In the genomic region with DNA sequence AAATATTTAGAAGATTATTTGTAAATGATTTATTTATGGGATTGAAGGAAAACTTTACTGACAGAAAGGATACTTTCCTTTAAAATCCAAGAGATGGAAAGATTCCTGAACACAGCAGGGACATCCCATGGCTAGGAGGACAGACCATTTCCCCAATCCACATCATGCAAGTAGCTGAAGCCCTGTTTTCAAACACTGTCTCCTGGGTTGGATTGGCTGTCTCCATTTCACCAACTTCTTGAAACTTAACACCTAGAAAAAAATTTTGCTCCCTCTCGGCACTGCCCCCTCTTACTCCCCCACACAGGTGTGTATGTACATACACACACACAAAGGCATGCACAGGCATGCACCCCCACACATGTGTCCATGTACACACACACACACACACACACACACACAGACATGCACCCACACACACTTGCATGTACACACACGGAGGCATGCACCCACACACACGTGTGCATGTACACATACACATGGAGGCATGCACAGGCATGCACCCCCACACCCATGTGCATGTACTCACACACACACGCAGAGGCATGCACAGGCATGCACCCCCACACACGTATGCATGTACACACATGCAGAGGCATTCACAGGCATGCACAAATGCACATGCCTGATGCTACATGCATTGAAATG, we compare ENCODE assay signal across 2 cellular contexts.
TF ChIP-seq lines count a peak whose summit lies in the region.

No MANE protein-coding gene starts in this region.

TF ChIP-seq in HepG2, 621 proteins besides CTCF, POLR2A, EP300 and RAD21:
- TF ChIP-seq, protein P1, sequence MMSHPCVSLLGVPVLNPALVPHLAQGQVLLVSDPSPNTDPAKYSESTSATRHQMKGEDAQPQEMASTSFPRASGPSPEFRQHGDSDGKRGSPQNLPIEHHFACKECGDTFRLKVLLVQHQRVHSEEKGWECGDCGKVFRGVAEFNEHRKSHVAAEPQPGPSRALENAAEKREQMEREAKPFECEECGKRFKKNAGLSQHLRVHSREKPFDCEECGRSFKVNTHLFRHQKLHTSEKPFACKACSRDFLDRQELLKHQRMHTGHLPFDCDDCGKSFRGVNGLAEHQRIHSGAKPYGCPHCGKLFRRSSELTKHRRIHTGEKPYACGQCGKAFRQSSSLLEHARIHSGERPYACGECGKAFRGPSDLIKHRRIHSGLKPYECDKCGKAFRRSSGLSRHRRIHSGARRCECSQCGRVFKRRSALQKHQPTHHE (CRISPR knock-in tag; IDR thresholded peaks at IDR 0.05; ENCODE audit: borderline replicate concordance) = no peak
- TF ChIP-seq ZNF354B (CRISPR knock-in tag; IDR thresholded peaks at IDR 0.05) = no peak
- no peak for TF ChIP-seq ZNF101 (CRISPR knock-in tag; IDR thresholded peaks at IDR 0.05; ENCODE audit: borderline replicate concordance, low read depth)
- no peak for TF ChIP-seq HMG20A (CRISPR knock-in tag; IDR thresholded peaks at IDR 0.05; ENCODE audit: borderline replicate concordance)
- TF ChIP-seq, protein P2, sequence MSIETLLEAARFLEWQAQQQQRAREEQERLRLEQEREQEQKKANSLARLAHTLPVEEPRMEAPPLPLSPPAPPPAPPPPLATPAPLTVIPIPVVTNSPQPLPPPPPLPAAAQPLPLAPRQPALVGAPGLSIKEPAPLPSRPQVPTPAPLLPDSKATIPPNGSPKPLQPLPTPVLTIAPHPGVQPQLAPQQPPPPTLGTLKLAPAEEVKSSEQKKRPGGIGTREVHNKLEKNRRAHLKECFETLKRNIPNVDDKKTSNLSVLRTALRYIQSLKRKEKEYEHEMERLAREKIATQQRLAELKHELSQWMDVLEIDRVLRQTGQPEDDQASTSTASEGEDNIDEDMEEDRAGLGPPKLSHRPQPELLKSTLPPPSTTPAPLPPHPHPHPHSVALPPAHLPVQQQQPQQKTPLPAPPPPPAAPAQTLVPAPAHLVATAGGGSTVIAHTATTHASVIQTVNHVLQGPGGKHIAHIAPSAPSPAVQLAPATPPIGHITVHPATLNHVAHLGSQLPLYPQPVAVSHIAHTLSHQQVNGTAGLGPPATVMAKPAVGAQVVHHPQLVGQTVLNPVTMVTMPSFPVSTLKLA (IDR thresholded peaks at IDR 0.05) = peak; percentile 90
- no peak for TF ChIP-seq RFXAP (CRISPR knock-in tag; IDR thresholded peaks at IDR 0.05; ENCODE audit: borderline replicate concordance)
- TF ChIP-seq, protein P3, sequence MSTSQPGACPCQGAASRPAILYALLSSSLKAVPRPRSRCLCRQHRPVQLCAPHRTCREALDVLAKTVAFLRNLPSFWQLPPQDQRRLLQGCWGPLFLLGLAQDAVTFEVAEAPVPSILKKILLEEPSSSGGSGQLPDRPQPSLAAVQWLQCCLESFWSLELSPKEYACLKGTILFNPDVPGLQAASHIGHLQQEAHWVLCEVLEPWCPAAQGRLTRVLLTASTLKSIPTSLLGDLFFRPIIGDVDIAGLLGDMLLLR (CRISPR knock-in tag; IDR thresholded peaks at IDR 0.05) = no peak
- no peak for TF ChIP-seq SALL2 (CRISPR knock-in tag; IDR thresholded peaks at IDR 0.05)

TF ChIP-seq in H1, 55 proteins besides CTCF, POLR2A, EP300 and RAD21:
- TF ChIP-seq JUND (IDR thresholded peaks at IDR 0.05; ENCODE audit: low read length) (no peak), ASH2L (IDR thresholded peaks at IDR 0.05; ENCODE audit: low read length) (no peak), CHD2 (IDR thresholded peaks at IDR 0.05; ENCODE audit: low read length) (no peak), CEBPB (IDR thresholded peaks at IDR 0.05; ENCODE audit: low read depth, low read length) (no peak), EZH2 (IDR thresholded peaks at IDR 0.05; ENCODE audit: low read depth, low read length, severe bottlenecking) (no peak), SP1 (IDR thresholded peaks at IDR 0.05; ENCODE audit: low read depth, low read length) (no peak), ZNF274 (IDR thresholded peaks at IDR 0.05; ENCODE audit: borderline replicate concordance, extremely low read depth, low read length) (no peak), POU5F1 (IDR thresholded peaks at IDR 0.05; ENCODE audit: low read depth, low read length) (no peak), TBP (IDR thresholded peaks at IDR 0.05; ENCODE audit: low read depth, low read length) (no peak)
TF ChIP-seq in H1: peak in this region for 0.
